In genomic region chr4:167629272-167629671, GRCh38 we compare ENCODE assay signal across 13 cellular contexts.
"Had no signal": no experiment of that assay in that cellular context is flagged by ENCODE, and none has a peak within 500 bp of the region (broad histone marks: within the 10 kb centered on the region; RNA-seq: fewer than 3 reads in every experiment).

No MANE protein-coding gene starts in this region.

- H3K27me3 ChIP-seq: colonic mucosa, esophagus muscularis mucosa, esophagus squamous epithelium, foreskin keratinocyte, gastrocnemius medialis, gastroesophageal sphincter, heart left ventricle, heart right ventricle had no signal

- H3K27ac ChIP-seq: colonic mucosa, coronary artery, dorsolateral prefrontal cortex, epithelial cell of prostate, esophagus muscularis mucosa, esophagus squamous epithelium, foreskin keratinocyte, gastrocnemius medialis, gastroesophageal sphincter, heart left ventricle, heart right ventricle had no signal

- ATAC-seq: effector memory CD8-positive, alpha-beta T cell; esophagus mucosa; foreskin keratinocyte; gastrocnemius medialis; gastroesophageal sphincter; heart left ventricle; heart right ventricle had no signal

- H3K9me3 ChIP-seq: colonic mucosa, esophagus squamous epithelium, gastrocnemius medialis, gastroesophageal sphincter had no signal

- H3K4me3 ChIP-seq: colonic mucosa, coronary artery, dorsolateral prefrontal cortex, esophagus muscularis mucosa, esophagus squamous epithelium, gastrocnemius medialis, gastroesophageal sphincter, heart left ventricle, heart right ventricle had no signal

- H3K36me3 ChIP-seq: colonic mucosa, esophagus muscularis mucosa, esophagus squamous epithelium, gastrocnemius medialis, gastroesophageal sphincter, heart left ventricle, heart right ventricle had no signal
